Comparison of ENCODE assay signal across 8 cellular contexts in genomic region chr10:121597504-121598241, GRCh38. TPM values are rescaled to one million over a fixed set of nuclear protein-coding genes. Genes with fewer than 3 reads are reported as not detected.
DNase-seq lines count a peak whose midpoint lies in the region; ATAC-seq and TF ChIP-seq lines count a peak whose summit lies in the region.

No MANE protein-coding gene starts in this region.

- peaks cover 25% of the 10 kb centered on the region for H4K20me1 ChIP-seq in hepatocyte (ENCODE audit: insufficient read depth, poor library complexity, severe bottlenecking)

- H3K27me3 ChIP-seq in hepatocyte (no peaks in the 10 kb centered on the region), sigmoid colon (no peaks in the 10 kb centered on the region)

- no peak overlapping the region for H3K9ac ChIP-seq in SK-N-MC (ENCODE audit: insufficient read length)

- no peak for TF ChIP-seq EP300 in sigmoid colon (IDR thresholded peaks at IDR 0.05)

- TF ChIP-seq POLR2A in sigmoid colon (IDR thresholded peaks at IDR 0.05) (no peak), erythroblast (IDR thresholded peaks at IDR 0.05; ENCODE audit: low read length) (no peak)

- peaks cover 6% of the 10 kb centered on the region for H3K4me1 Mint-ChIP-seq in stimulated activated effector memory CD8-positive, alpha-beta T cell treated with anti-CD3 and anti-CD28 coated beads, Interleukin-12 subunit alpha, Interleukin-12 subunit beta, amount 100 ng/mL, for 72 hours
- H3K4me1 Mint-ChIP-seq in activated CD8-positive, alpha-beta memory T cell treated with anti-CD3 and anti-CD28 coated beads, Interleukin-2, amount 10 ng/mL, durations not matched to agents 7 days and 5 days = peaks cover 5% of the 10 kb centered on the region
- peaks cover 6 to 11% of the 10 kb centered on the region in 2 donors for H3K4me1 Mint-ChIP-seq in stimulated activated naive B cell treated with anti-CD40 and anti-IgM and Interleukin-4, amounts not matched to agents 10 μg/mL and 1 μg/mL and 100 μg/mL, for 72 hours

- ATAC-seq in GM18909 (IDR thresholded peaks at IDR 0.05; ENCODE audit: poor library complexity, unreplicated experiment) = peak; percentile 8
- ATAC-seq in stimulated activated effector memory CD8-positive, alpha-beta T cell treated with anti-CD3 and anti-CD28 coated beads, Interleukin-12 subunit alpha, Interleukin-12 subunit beta, amount 100 ng/mL, for 72 hours = no peak
- ATAC-seq in activated CD8-positive, alpha-beta memory T cell treated with anti-CD3 and anti-CD28 coated beads, Interleukin-2, amount 10 ng/mL, durations not matched to agents 7 days and 5 days = no peak
- ATAC-seq in stimulated activated naive B cell treated with anti-CD40 and anti-IgM and Interleukin-4, amounts not matched to agents 10 μg/mL and 1 μg/mL and 100 μg/mL, for 72 hours (replicated peaks) = no peak

- H3K9me3 ChIP-seq in SK-N-MC (ENCODE audit: low read depth, low read length) (no peaks in the 10 kb centered on the region), hepatocyte (ENCODE audit: low read depth) (no peaks in the 10 kb centered on the region), sigmoid colon (no peaks in the 10 kb centered on the region)

- under 1% methylated on average over 67 of the region's 75 CpGs for WGBS in hepatocyte (ENCODE audit: low lambda C conversion rate, missing lambda C conversion rate)
- WGBS in sigmoid colon, 2 donors = 1 to 2% methylated on average over 75 of the region's 75 CpGs

- H3K36me3 ChIP-seq in SK-N-MC (ENCODE audit: insufficient read depth, low read length) = no peaks in the 10 kb centered on the region
- no peaks in the 10 kb centered on the region for H3K36me3 ChIP-seq in hepatocyte (replicated peaks; ENCODE audit: insufficient read depth, low read depth)
- H3K36me3 ChIP-seq in sigmoid colon = no peaks in the 10 kb centered on the region

- no peak overlapping the region for H3K4me3 Mint-ChIP-seq in stimulated activated effector memory CD8-positive, alpha-beta T cell treated with anti-CD3 and anti-CD28 coated beads, Interleukin-12 subunit alpha, Interleukin-12 subunit beta, amount 100 ng/mL, for 72 hours
- no peak overlapping the region for H3K4me3 Mint-ChIP-seq in activated CD8-positive, alpha-beta memory T cell treated with anti-CD3 and anti-CD28 coated beads, Interleukin-2, amount 10 ng/mL, durations not matched to agents 7 days and 5 days
- H3K4me3 Mint-ChIP-seq in stimulated activated naive B cell treated with anti-CD40 and anti-IgM and Interleukin-4, amounts not matched to agents 10 μg/mL and 1 μg/mL and 100 μg/mL, for 72 hours = no peak overlapping the region

- peaks cover 56% of the 10 kb centered on the region for H3K79me2 ChIP-seq in hepatocyte

- no peak overlapping the region for H3K27ac Mint-ChIP-seq in stimulated activated effector memory CD8-positive, alpha-beta T cell treated with anti-CD3 and anti-CD28 coated beads, Interleukin-12 subunit alpha, Interleukin-12 subunit beta, amount 100 ng/mL, for 72 hours
- no peak overlapping the region for H3K27ac Mint-ChIP-seq in activated CD8-positive, alpha-beta memory T cell treated with anti-CD3 and anti-CD28 coated beads, Interleukin-2, amount 10 ng/mL, durations not matched to agents 7 days and 5 days
- no peak overlapping the region for H3K27ac Mint-ChIP-seq in stimulated activated naive B cell treated with anti-CD40 and anti-IgM and Interleukin-4, amounts not matched to agents 10 μg/mL and 1 μg/mL and 100 μg/mL, for 72 hours

- CTCF ChIA-PET in activated CD8-positive, alpha-beta memory T cell treated with anti-CD3 and anti-CD28 coated beads, Interleukin-2, amount 10 ng/mL, durations not matched to agents 7 days and 5 days (lab: Charles Lee) = no interaction called here

- no peaks in the 10 kb centered on the region for H3K9me2 ChIP-seq in hepatocyte (replicated peaks; ENCODE audit: insufficient read depth)

- DNase-seq in SK-N-MC (ENCODE audit: low read depth, low spot score) (no peak), hepatocyte (ENCODE audit: low spot score) (peak; percentile 39), sigmoid colon (peak; percentile 76), erythroblast (lab: John Stamatoyannopoulos, UW) (no peak)
- DNase-seq in stimulated activated effector memory CD8-positive, alpha-beta T cell treated with anti-CD3 and anti-CD28 coated beads, Interleukin-12 subunit alpha, Interleukin-12 subunit beta, amount 100 ng/mL, for 72 hours (ENCODE audit: low spot score in 2 of 2) = no peak
- no peak for DNase-seq in activated CD8-positive, alpha-beta memory T cell treated with anti-CD3 and anti-CD28 coated beads, Interleukin-2, amount 10 ng/mL, durations not matched to agents 7 days and 5 days
- DNase-seq in stimulated activated naive B cell treated with anti-CD40 and anti-IgM and Interleukin-4, amounts not matched to agents 10 μg/mL and 1 μg/mL and 100 μg/mL, for 72 hours = no peak

- H2AFZ ChIP-seq in hepatocyte = peak overlapping the region; percentile 38

- H3K4me1 ChIP-seq in hepatocyte (ENCODE audit: insufficient read depth) (peaks cover 26% of the 10 kb centered on the region), sigmoid colon (peaks cover 0 to 46% (median 27%) of the 10 kb centered on the region in 4 donors)

- intact Hi-C loops in sigmoid colon (cut with DNase I) = loop anchor here (2.0 to 10.0 kb wide), 10 partner anchors 75 to 650 kb away; no protein-coding TSS in a partner anchor

- peaks cover 54% of the 10 kb centered on the region for H3K27me3 Mint-ChIP-seq in activated CD8-positive, alpha-beta memory T cell treated with anti-CD3 and anti-CD28 coated beads, Interleukin-2, amount 10 ng/mL, durations not matched to agents 7 days and 5 days
- H3K27me3 Mint-ChIP-seq in stimulated activated naive B cell treated with anti-CD40 and anti-IgM and Interleukin-4, amounts not matched to agents 10 μg/mL and 1 μg/mL and 100 μg/mL, for 72 hours = peaks cover 36 to 55% of the 10 kb centered on the region in 2 donors

- 0 out of 2 replicates have a peak overlapping the region, but pooled peaks have one; percentile 36 for H3K4me3 ChIP-seq in SK-N-MC
- peak overlapping the region; percentile 98 for H3K4me3 ChIP-seq in hepatocyte
- H3K4me3 ChIP-seq in sigmoid colon = peak overlapping the region; percentile 80 to 90 (median 82)

- no peaks in the 10 kb centered on the region for H3K36me3 Mint-ChIP-seq in stimulated activated effector memory CD8-positive, alpha-beta T cell treated with anti-CD3 and anti-CD28 coated beads, Interleukin-12 subunit alpha, Interleukin-12 subunit beta, amount 100 ng/mL, for 72 hours
- H3K36me3 Mint-ChIP-seq in activated CD8-positive, alpha-beta memory T cell treated with anti-CD3 and anti-CD28 coated beads, Interleukin-2, amount 10 ng/mL, durations not matched to agents 7 days and 5 days = peaks cover 3% of the 10 kb centered on the region
- peaks cover 0 to 3% of the 10 kb centered on the region in 2 donors for H3K36me3 Mint-ChIP-seq in stimulated activated naive B cell treated with anti-CD40 and anti-IgM and Interleukin-4, amounts not matched to agents 10 μg/mL and 1 μg/mL and 100 μg/mL, for 72 hours

- TF ChIP-seq CTCF in hepatocyte (IDR thresholded peaks at IDR 0.05; ENCODE audit: poor library complexity) = no peak
- peak in 1 of 4 experiments; percentile 5 for TF ChIP-seq CTCF in sigmoid colon (IDR thresholded peaks at IDR 0.05)

- H3K27ac ChIP-seq in SK-N-MC = no peak overlapping the region
- peak overlapping the region; percentile 83 for H3K27ac ChIP-seq in hepatocyte
- H3K27ac ChIP-seq in sigmoid colon = peak overlapping the region; percentile 84 to 96 (median 89)

- no peaks in the 10 kb centered on the region for H3K9me3 Mint-ChIP-seq in stimulated activated effector memory CD8-positive, alpha-beta T cell treated with anti-CD3 and anti-CD28 coated beads, Interleukin-12 subunit alpha, Interleukin-12 subunit beta, amount 100 ng/mL, for 72 hours
- no peaks in the 10 kb centered on the region for H3K9me3 Mint-ChIP-seq in activated CD8-positive, alpha-beta memory T cell treated with anti-CD3 and anti-CD28 coated beads, Interleukin-2, amount 10 ng/mL, durations not matched to agents 7 days and 5 days (ENCODE audit: low read depth)
- H3K9me3 Mint-ChIP-seq in stimulated activated naive B cell treated with anti-CD40 and anti-IgM and Interleukin-4, amounts not matched to agents 10 μg/mL and 1 μg/mL and 100 μg/mL, for 72 hours = no peaks in the 10 kb centered on the region

- peak overlapping the region; percentile 92 for H3K4me2 ChIP-seq in hepatocyte

RNA-seq across cellular contexts. Expression of gene FGFR2, which starts 0.6 kb away (rescaled TPM):
- 72.6 and 90.4 TPM in 2 replicates for total RNA-seq in hepatocyte
- polyA plus RNA-seq in hepatocyte = 41.3 and 50.8 TPM in 2 replicates
- 100 to 1,000 TPM in 3 of 4 donors, 10 to 100 TPM in 1; 71.5 to 143 (median 112) TPM for total RNA-seq in sigmoid colon
- 10 to 100 TPM in 2 of 3 donors, 1 to 10 TPM in 1; 5.1 to 20.4 (median 11.4) TPM for polyA plus RNA-seq in sigmoid colon
- total RNA-seq in activated CD8-positive, alpha-beta memory T cell treated with anti-CD3 and anti-CD28 coated beads, Interleukin-2, amount 10 ng/mL, durations not matched to agents 7 days and 5 days = under 1 TPM in 1 of 2 experiments, not detected in 1; 0.09 TPM

Comparison
In these comparisons a context has a peak if more than half of its experiments do, and no peak if none do; other contexts are left out.
1. DNase-seq: peak in hepatocyte (single experiment) and sigmoid colon (single experiment); none in SK-N-MC (single experiment), erythroblast (0 of 2), stimulated activated effector memory CD8-positive, alpha-beta T cell treated with anti-CD3 and anti-CD28 coated beads, Interleukin-12 subunit alpha, Interleukin-12 subunit beta, amount 100 ng/mL, for 72 hours (0 of 2), activated CD8-positive, alpha-beta memory T cell treated with anti-CD3 and anti-CD28 coated beads, Interleukin-2, amount 10 ng/mL, durations not matched to agents 7 days and 5 days (single experiment) and stimulated activated naive B cell treated with anti-CD40 and anti-IgM and Interleukin-4, amounts not matched to agents 10 μg/mL and 1 μg/mL and 100 μg/mL, for 72 hours (single experiment).
2. H3K4me3 ChIP-seq: peak in every context shown above with its lines; median percentile 98 in hepatocyte; 82 in sigmoid colon; 36 in SK-N-MC.
3. RNA of gene FGFR2, which starts 0.6 kb away (total RNA-seq): 71.5 to 143 TPM in sigmoid colon and 72.6 to 90.4 TPM in hepatocyte; 0.09 TPM in activated CD8-positive, alpha-beta memory T cell treated with anti-CD3 and anti-CD28 coated beads, Interleukin-2, amount 10 ng/mL, durations not matched to agents 7 days and 5 days; every median in the first group is over 10 times any median in the second.